In the genomic region with DNA sequence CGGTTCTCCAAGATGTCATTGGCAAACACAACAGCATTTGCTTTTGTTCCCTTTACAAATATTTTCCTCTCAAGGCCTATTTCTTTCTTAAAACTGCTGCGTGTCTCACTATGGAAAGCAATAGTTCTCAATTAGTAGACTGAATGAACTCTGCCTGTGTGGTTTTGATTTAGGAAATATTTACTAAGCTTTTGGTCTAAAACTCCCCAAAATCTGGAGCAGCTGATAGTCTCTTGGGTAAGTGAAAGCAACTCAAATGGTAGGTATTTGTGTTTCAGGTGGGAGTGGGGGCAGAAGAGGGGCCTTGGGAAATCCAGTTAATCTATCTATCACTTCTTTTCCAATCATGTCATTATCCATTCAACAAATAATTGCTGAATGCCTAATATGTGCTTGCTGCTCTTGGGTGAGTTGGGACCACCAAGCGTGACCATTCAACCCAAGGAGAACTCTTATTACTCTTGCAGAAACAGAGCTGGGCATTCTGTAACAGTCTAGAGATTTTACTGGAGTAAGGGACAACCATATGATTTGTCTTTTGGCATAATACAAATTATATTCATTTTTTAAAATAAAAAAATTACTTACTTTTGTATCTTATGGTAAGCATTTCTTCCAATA, we compare ENCODE assay signal across 20 cellular contexts. TPM values are rescaled to one million over a fixed set of nuclear protein-coding genes. Genes with fewer than 3 reads are reported as not detected.
A peak's percentile ranks its signal among the peaks of the same experiment; 100 is the strongest.
DNase-seq lines count a peak whose midpoint lies in the region; ATAC-seq, FAIRE-seq and TF ChIP-seq lines count a peak whose summit lies in the region.
"Had no signal": no experiment of that assay in that cellular context is flagged by ENCODE, and none has a peak within 500 bp of the region (broad histone marks: within the 10 kb centered on the region; RNA-seq: fewer than 3 reads in every experiment).

No MANE protein-coding gene starts in this region.

- no peak overlapping the region for H3K4me2 ChIP-seq in GM12878 (ENCODE audit: control insufficient read depth, insufficient read depth)

- TF ChIP-seq POLR2A in GM12878 (IDR thresholded peaks at IDR 0.05; ENCODE audit: low read depth, low read length) = no peak

- no peak for TF ChIP-seq RAD21 in GM12878 (IDR thresholded peaks at IDR 0.05; ENCODE audit: insufficient read depth, low read depth, low read length)

- no peak for FAIRE-seq in GM12878 (lab: Jason Lieb, UNC)
- FAIRE-seq: A204.1 had no signal

- H3K9ac ChIP-seq in GM12878 (ENCODE audit: control insufficient read depth, insufficient read depth, low read length) = no peak overlapping the region

- CTCF ChIA-PET in GM12878 (lab: Yijun Ruan, JAX) = interaction anchor here (1.0 to 1.2 kb wide), 2 partner anchors 8 to 14 kb away, joined by 3 read pairs; no protein-coding TSS in a partner anchor
- CTCF ChIA-PET in CD4-positive, alpha-beta T cell (lab: Charles Lee) = no interaction called here

- no peaks in the 10 kb centered on the region for H3K9me3 Mint-ChIP-seq in activated T-cell treated with anti-CD3 and anti-CD28 coated beads, Interleukin-2, amount 50 U/mL, for 24 hours
- peaks cover 11% of the 10 kb centered on the region for H3K9me3 Mint-ChIP-seq in type B pancreatic cell
- no peaks in the 10 kb centered on the region for H3K9me3 Mint-ChIP-seq in CD4-positive, alpha-beta T cell
- H3K9me3 Mint-ChIP-seq: CD14-positive monocyte had no signal

- H3K9me3 ChIP-seq in GM12878 (replicated peaks; ENCODE audit: control insufficient read depth, insufficient read depth, low read length) (no peaks in the 10 kb centered on the region; the same call in 1 of the 3 replicates), right cardiac atrium (ENCODE audit: control insufficient read depth, low read length) (no peaks in the 10 kb centered on the region)
- H3K9me3 ChIP-seq in CD4-positive, alpha-beta T cell (ENCODE audit: control insufficient read depth, low read length) = no peaks in the 10 kb centered on the region

- no peaks in the 10 kb centered on the region for H4K20me1 ChIP-seq in GM12878 (ENCODE audit: control insufficient read depth, insufficient read depth)

- H3K79me2 ChIP-seq in GM12878 (ENCODE audit: control insufficient read depth, insufficient read depth, low read length) = no peaks in the 10 kb centered on the region

- intact Hi-C loops in GM12878 (cut with micrococcal nuclease; ENCODE audit: unreplicated experiment) (no loop called here), right cardiac atrium (cut with DNase I) (no loop called here)
- intact Hi-C loops in CD4-positive, alpha-beta T cell (cut with DNase I, micrococcal nuclease) = no loop called here

- H3K4me1 ChIP-seq in GM12878 (ENCODE audit: control insufficient read depth, insufficient read depth, low read length) (peaks cover 15% of the 10 kb centered on the region), right cardiac atrium (ENCODE audit: control insufficient read depth, insufficient read depth, low read length) (peaks cover 3% of the 10 kb centered on the region)

- SMC1A ChIA-PET in GM12878 (lab: Charles Lee; ENCODE audit: uncharacterized antibody, unreplicated experiment) = interaction anchor here (0.7 to 2.5 kb wide), 11 partner anchors 14 to 459 kb away, joined by 3 to 8 read pairs (median 3); no protein-coding TSS in a partner anchor

- H3K27ac ChIP-seq in GM12878 (ENCODE audit: control insufficient read depth, insufficient read depth) (no peak overlapping the region), skin epidermis (peak overlapping the region in 11 of 21 experiments; percentile 14 to 79 (median 55)), right cardiac atrium (ENCODE audit: low read length) (no peak overlapping the region)
- H3K27ac ChIP-seq in CD4-positive, alpha-beta T cell (ENCODE audit: low read depth, low read length) = no peak overlapping the region

- H3K27me3 ChIP-seq in GM12878 (replicated peaks in 1 of 2; ENCODE audit: control insufficient read depth in 2 of 2, insufficient read depth in 2 of 2, low read length in 1 of 2) = no peaks in the 10 kb centered on the region
- H3K27me3 ChIP-seq in CD4-positive, alpha-beta T cell (ENCODE audit: control insufficient read depth, insufficient read depth, low read length) = no peaks in the 10 kb centered on the region
- no peaks in the 10 kb centered on the region for H3K27me3 ChIP-seq in right cardiac atrium (ENCODE audit: control insufficient read depth, insufficient read depth)

- TF ChIP-seq CTCF in GM12878 (IDR thresholded peaks at IDR 0.05 in 2 of 3, conservative IDR thresholded peaks at IDR 0.05 in 1 of 3; ENCODE audit: control insufficient read depth in 2 of 3, extremely low read depth in 1 of 3, insufficient read depth in 1 of 3, low read depth in 3 of 3, low read length in 3 of 3) = no peak
- TF ChIP-seq CTCF in type B pancreatic cell (conservative IDR thresholded peaks at IDR 0.05) = no peak
- TF ChIP-seq CTCF in CD4-positive, alpha-beta T cell (IDR thresholded peaks at IDR 0.05) = no peak

- peak overlapping the region; percentile 27 for H3K27ac Mint-ChIP-seq in activated T-cell treated with anti-CD3 and anti-CD28 coated beads, Interleukin-2, amount 50 U/mL, for 24 hours
- peak overlapping the region; percentile 59 for H3K27ac Mint-ChIP-seq in type B pancreatic cell
- H3K27ac Mint-ChIP-seq in CD4-positive, alpha-beta T cell = no peak overlapping the region
- H3K27ac Mint-ChIP-seq: B cell had no signal

- H3K4me3 ChIP-seq in GM12878 (no peak overlapping the region), skin epidermis (no peak overlapping the region), right cardiac atrium (ENCODE audit: low read length) (no peak overlapping the region)

- no peak overlapping the region for H3K4me3 Mint-ChIP-seq in activated T-cell treated with anti-CD3 and anti-CD28 coated beads, Interleukin-2, amount 50 U/mL, for 24 hours
- no peak overlapping the region for H3K4me3 Mint-ChIP-seq in type B pancreatic cell
- no peak overlapping the region for H3K4me3 Mint-ChIP-seq in CD4-positive, alpha-beta T cell
- H3K4me3 Mint-ChIP-seq: B cell, CD14-positive monocyte had no signal

- in situ Hi-C loops in GM12878 (cut with MboI) = no loop called here

- RAD21 ChIA-PET in GM12878 (lab: Charles Lee; ENCODE audit: unreplicated experiment) = interaction anchor here (1.6 to 1.7 kb wide), 2 partner anchors 26 to 80 kb away, joined by 5 to 6 read pairs; no protein-coding TSS in a partner anchor

- no peak for DNase-seq in activated T-cell treated with anti-CD3 and anti-CD28 coated beads, Interleukin-2, amount 50 U/mL, for 24 hours
- no peak for DNase-seq in activated T-cell treated with anti-CD3 and anti-CD28 coated beads, Interleukin-2, amount 50 U/mL, for 1 hour
- no peak for DNase-seq in GM12878 (ENCODE audit: low read depth, low spot score)
- DNase-seq in type B pancreatic cell (ENCODE audit: extremely low spot score, unreplicated experiment) = no peak
- no peak for DNase-seq in CD4-positive, alpha-beta T cell
- DNase-seq in right cardiac atrium = no peak
- DNase-seq: DMS79 treated with DMSO at 0.1 percent for 48 hours, HCEC 1CT, Karpas-422, NCI-H1694 treated with DMSO at 0.1 percent for 48 hours, NCI-H2171 treated with DMSO at 0.1 percent for 48 hours, NCI-H524 treated with DMSO at 0.1 percent for 48 hours, NCI-H82, SIG-M5 had no signal

- no peak overlapping the region for H2AFZ ChIP-seq in GM12878 (ENCODE audit: control insufficient read depth, low read depth, low read length)

- peaks cover 18% of the 10 kb centered on the region for H3K4me1 Mint-ChIP-seq in activated T-cell treated with anti-CD3 and anti-CD28 coated beads, Interleukin-2, amount 50 U/mL, for 24 hours (ENCODE audit: low read depth)
- peaks cover 37% of the 10 kb centered on the region for H3K4me1 Mint-ChIP-seq in type B pancreatic cell (ENCODE audit: unreplicated experiment)
- peaks cover 4% of the 10 kb centered on the region for H3K4me1 Mint-ChIP-seq in CD4-positive, alpha-beta T cell (ENCODE audit: low read depth)
- H3K4me1 Mint-ChIP-seq: B cell, CD14-positive monocyte had no signal

- no TSS peak for BruUV-seq in GM12878 (replicated peaks; lab: Mats Ljungman, UMichigan)

- H3K36me3 Mint-ChIP-seq in activated T-cell treated with anti-CD3 and anti-CD28 coated beads, Interleukin-2, amount 50 U/mL, for 24 hours (ENCODE audit: low read depth) = no peaks in the 10 kb centered on the region
- H3K36me3 Mint-ChIP-seq in type B pancreatic cell = no peaks in the 10 kb centered on the region
- no peaks in the 10 kb centered on the region for H3K36me3 Mint-ChIP-seq in CD4-positive, alpha-beta T cell (ENCODE audit: low read depth)
- H3K36me3 Mint-ChIP-seq: CD14-positive monocyte had no signal

- H3K27me3 Mint-ChIP-seq in activated T-cell treated with anti-CD3 and anti-CD28 coated beads, Interleukin-2, amount 50 U/mL, for 24 hours = peaks cover 3% of the 10 kb centered on the region
- H3K27me3 Mint-ChIP-seq in type B pancreatic cell = no peaks in the 10 kb centered on the region
- no peaks in the 10 kb centered on the region for H3K27me3 Mint-ChIP-seq in CD4-positive, alpha-beta T cell

- ATAC-seq in GM12878 = no peak
- no peak for ATAC-seq in HG03039 (IDR thresholded peaks at IDR 0.05; ENCODE audit: unreplicated experiment)
- ATAC-seq in CD4-positive, alpha-beta T cell (ENCODE audit: poor library complexity) = no peak
- ATAC-seq in right cardiac atrium = no peak
- ATAC-seq: Panc1 had no signal

- no peaks in the 10 kb centered on the region for H3K36me3 ChIP-seq in GM12878 (ENCODE audit: control insufficient read depth in 2 of 2, insufficient read depth in 2 of 2, low read length in 1 of 2)

- TF ChIP-seq EP300 in GM12878 (IDR thresholded peaks at IDR 0.05; ENCODE audit: borderline replicate concordance in 1 of 2, control insufficient read depth in 1 of 2, low read depth in 2 of 2, low read length in 2 of 2) = no peak

- 77% methylated on average over 3 of the region's 3 CpGs for WGBS in GM12878 (ENCODE audit: insufficient coverage, insufficient replicate concordance, low lambda C conversion rate, missing lambda C conversion rate)
- 83% methylated on average over 3 of the region's 3 CpGs for whole genome bisulfite sequencing in right cardiac atrium

- POLR2A ChIA-PET in GM12878 (lab: Charles Lee) = no interaction called here
- POLR2A ChIA-PET in CD4-positive, alpha-beta T cell (lab: Charles Lee) = no interaction called here

RNA-seq across cellular contexts. Expression of a gene that starts 33.2 kb away (rescaled TPM):
- 1.6 and 2.0 TPM in 2 replicates for total RNA-seq in GM12878 (2013; cell fraction: nucleolus; rRNA removed)
- total RNA-seq in GM12878 (2014; rRNA removed) (1.4 and 2.2 TPM in 2 replicates), GM12878 (2014; rRNA removed; fragmentation: Illumina TruSeq; extraction: Trizol) (2.1 and 2.5 TPM in 2 replicates), GM12878 (2021) (1.7 and 2.5 TPM in 2 replicates), type B pancreatic cell (ENCODE audit: low replicate concordance) (1.4 and 3.2 TPM in 2 replicates), right cardiac atrium (under 1 TPM in 2 of 4 donors, not detected in 2; 0.42 to 0.59 TPM)
- 1.7 TPM for polyA plus RNA-seq in GM12878 (2011; ENCODE audit: low read depth)
- polyA plus RNA-seq in GM12878 (2011; rRNA removed) (0.10 and 0.14 TPM in 2 replicates), GM12878 (2014; fragmentation: Illumina TruSeq; extraction: Trizol) (1.7 and 2.1 TPM in 2 replicates), GM12878 (2014; fragmentation: Nextera tagmentation; extraction: Ambion mirVana) (1 to 10 TPM; 2.5 to 2.6 TPM), GM12878 (2014; rRNA removed) (1.3 and 2.2 TPM in 2 replicates), GM12878 (2016; fragmentation: Nextera tagmentation; extraction: Ambion mirVana) (under 1 TPM; 0.72 to 0.84 TPM), right cardiac atrium (0.05 TPM)
- polyA plus RNA-seq in GM12878 (2011; cell fraction: cytosol; rRNA removed) = not detected in 2 replicates
- polyA plus RNA-seq in GM12878 (2011; cell fraction: nucleus; rRNA removed) = 0.47 and 0.52 TPM in 2 replicates
- polyA plus RNA-seq in GM12878 (2012) = 2.5 and 3.2 TPM in 2 replicates
- 0.10 TPM in 1 of 2 replicates, not detected in the other for polyA minus RNA-seq in GM12878 (2011; rRNA and poly(A)+ RNA removed)
- not detected in 2 replicates for polyA minus RNA-seq in GM12878 (2011; cell fraction: cytosol; rRNA and poly(A)+ RNA removed)
- 0.12 and 0.29 TPM in 2 replicates for polyA minus RNA-seq in GM12878 (2011; cell fraction: nucleus; rRNA and poly(A)+ RNA removed)
- total RNA-seq in CD4-positive, alpha-beta T cell = 10 to 100 TPM; 14.3 to 15.2 TPM

Comparison
In these comparisons a context has a peak if more than half of its experiments do, and no peak if none do; other contexts are left out.
1. H3K27ac ChIP-seq: peak in skin epidermis (11 of 21); none in GM12878 (single experiment), CD4-positive, alpha-beta T cell (single experiment) and right cardiac atrium (single experiment).